In the genomic region with DNA sequence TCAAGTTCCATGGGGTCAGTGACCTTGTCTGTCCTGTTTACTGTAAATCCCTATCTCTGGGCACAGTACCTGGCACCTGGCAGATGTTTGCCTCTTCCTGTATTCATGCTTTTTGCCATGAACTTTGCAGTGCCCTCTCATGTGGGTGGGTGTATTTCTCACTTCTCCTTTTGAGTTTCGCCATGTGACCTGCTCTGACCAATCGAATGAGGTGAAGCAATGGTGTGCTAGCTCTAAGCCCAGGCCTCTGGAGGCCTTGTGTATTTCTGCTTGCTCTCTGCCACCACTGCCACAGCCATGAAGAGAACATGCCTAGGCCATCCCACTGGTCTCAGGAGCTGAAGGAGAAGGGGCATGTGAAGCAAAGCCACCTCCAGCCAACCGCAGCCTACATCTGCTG, we compare ENCODE assay signal across 12 cellular contexts.
A peak's percentile ranks its signal among the peaks of the same experiment; 100 is the strongest.
DNase-seq lines count a peak whose midpoint lies in the region; ATAC-seq and TF ChIP-seq lines count a peak whose summit lies in the region.
"Had no signal": no experiment of that assay in that cellular context is flagged by ENCODE, and none has a peak within 500 bp of the region (broad histone marks: within the 10 kb centered on the region; RNA-seq: fewer than 3 reads in every experiment).

No MANE protein-coding gene starts in this region.

- peaks cover 28% of the 10 kb centered on the region for H3K27me3 ChIP-seq in KMS-11 (ENCODE audit: insufficient read depth, low read depth)

- H3K4me3 ChIP-seq in KMS-11 (IDR thresholded peaks at IDR 0.05; ENCODE audit: insufficient read depth, low read depth, low read length) (no peak overlapping the region), lower leg skin (ENCODE audit: low read depth, poor library complexity, severe bottlenecking) (no peak overlapping the region)
- H3K4me3 ChIP-seq: SK-N-MC had no signal

- H3K27ac ChIP-seq in KMS-11 = no peak overlapping the region
- H3K27ac ChIP-seq: 22Rv1, SK-N-MC had no signal

- TF ChIP-seq POLR2A in lower leg skin (IDR thresholded peaks at IDR 0.05) = no peak

- no peaks in the 10 kb centered on the region for H3K79me2 ChIP-seq in KMS-11 (ENCODE audit: insufficient read depth, low read depth)

- no peak overlapping the region for H3K9ac ChIP-seq in KMS-11

- peak overlapping the region; percentile 38; the same call in 1 of the 2 replicates for H2AFZ ChIP-seq in KMS-11 (ENCODE audit: low read depth)

- ATAC-seq in HG02610 (IDR thresholded peaks at IDR 0.05; ENCODE audit: unreplicated experiment) = peak; percentile 95

- H3K4me2 ChIP-seq in KMS-11 = peak overlapping the region; percentile 42; the same call in 1 of the 2 replicates

- 88 to 96% methylated on average over 3 of the region's 3 CpGs for WGBS in lower leg skin, 2 donors

- no peaks in the 10 kb centered on the region for H4K20me1 ChIP-seq in KMS-11 (ENCODE audit: insufficient read depth)

- H3K4me1 ChIP-seq in KMS-11 (ENCODE audit: low read depth, poor library complexity, severe bottlenecking) = peaks cover 11% of the 10 kb centered on the region

- no peak for TF ChIP-seq CTCF in KMS-11 (conservative IDR thresholded peaks at IDR 0.05; ENCODE audit: low read depth, low read length)
- TF ChIP-seq CTCF in lower leg skin (IDR thresholded peaks at IDR 0.05) = no peak

- intact Hi-C loops in posterior vena cava (cut with DNase I) (no loop called here), lower leg skin (cut with DNase I; ENCODE audit: low total_unique reads) (no loop called here)

- no peaks in the 10 kb centered on the region for H3K36me3 ChIP-seq in KMS-11 (ENCODE audit: insufficient read depth)

- peak; percentile 3 for DNase-seq in SKM-1 treated with dmso at 0.1 percent for 144 hours (lab: John Stamatoyannopoulos, UW; ENCODE audit: unreplicated experiment)
- DNase-seq in SKM-1 (lab: John Stamatoyannopoulos, UW; ENCODE audit: unreplicated experiment) = no peak
- DNase-seq in posterior vena cava (ENCODE audit: low spot score) = peak; percentile 2
- no peak for DNase-seq in lower leg skin (ENCODE audit: low spot score in 2 of 2)
- DNase-seq in NCI-H446 (lab: John Stamatoyannopoulos, UW) = no peak
- DNase-seq in putamen (ENCODE audit: low spot score) = no peak
- DNase-seq: kidney glomerular epithelial cell; stimulated activated CD4-positive, alpha-beta T cell treated with anti-CD3 and anti-CD28 coated beads, Interleukin-2, amount 100 ng/mL, for 24 hours had no signal

Comparison
In these comparisons a context has a peak if more than half of its experiments do, and no peak if none do; other contexts are left out.
1. DNase-seq: peak in SKM-1 treated with dmso at 0.1 percent for 144 hours (single experiment) and posterior vena cava (single experiment); none in SKM-1 (single experiment), lower leg skin (0 of 2), NCI-H446 (0 of 2) and putamen (single experiment).